10 cellular contexts compared by ENCODE assay signal in genomic region chr1:203663294-203663693, GRCh38. TPM values are rescaled to one million over a fixed set of nuclear protein-coding genes. Genes with fewer than 3 reads are reported as not detected.
DNase-seq lines count a peak whose midpoint lies in the region; ATAC-seq and TF ChIP-seq lines count a peak whose summit lies in the region.
"Had no signal": no experiment of that assay in that cellular context is flagged by ENCODE, and none has a peak within 500 bp of the region (broad histone marks: within the 10 kb centered on the region; RNA-seq: fewer than 3 reads in every experiment).

No MANE protein-coding gene starts in this region.

- H3K4me3 ChIP-seq in CD4-positive, CD25-positive, alpha-beta regulatory T cell (ENCODE audit: low read depth, low read length), result peak overlapping the region; percentile 33
- H3K4me3 ChIP-seq in Loucy (ENCODE audit: low read length, poor library complexity, severe bottlenecking) (no peak overlapping the region), choroid plexus epithelial cell (ENCODE audit: low read depth, low read length) (no peak overlapping the region)

- TF ChIP-seq CTCF in Loucy (conservative IDR thresholded peaks at IDR 0.05; ENCODE audit: low read length) (no peak), choroid plexus epithelial cell (conservative IDR thresholded peaks at IDR 0.05; ENCODE audit: low read depth, low read length) (no peak), neural crest cell (conservative IDR thresholded peaks at IDR 0.05) (no peak), GM10248 (IDR thresholded peaks at IDR 0.05; ENCODE audit: control extremely low read depth, extremely low read depth, low read depth, missing control alignments) (no peak)

- CTCF ChIA-PET in GM10248 (lab: Yijun Ruan, JAX), result interaction anchor here (1.9 kb wide), 1 partner anchor 38 kb away, joined by 9 read pairs; no protein-coding TSS in a partner anchor

- H3K27me3 ChIP-seq in CD4-positive, CD25-positive, alpha-beta regulatory T cell (ENCODE audit: control insufficient read depth, insufficient read depth, low read length), result no peaks in the 10 kb centered on the region
- H3K27me3 ChIP-seq in Loucy (ENCODE audit: insufficient read depth, low read length, poor library complexity, severe bottlenecking), result no peaks in the 10 kb centered on the region

- no peaks in the 10 kb centered on the region for H3K9me2 ChIP-seq in Loucy (replicated peaks; ENCODE audit: low read depth, low read length)

- H3K4me1 ChIP-seq in CD4-positive, CD25-positive, alpha-beta regulatory T cell (ENCODE audit: control insufficient read depth, insufficient read depth, low read length, poor library complexity, severe bottlenecking), result peaks cover 63% of the 10 kb centered on the region
- H3K4me1 ChIP-seq in Loucy (ENCODE audit: insufficient read depth, low read length, poor library complexity, severe bottlenecking), result peaks cover 66% of the 10 kb centered on the region

- no peak for DNase-seq in CD4-positive, CD25-positive, alpha-beta regulatory T cell
- DNase-seq in choroid plexus epithelial cell (ENCODE audit: low read depth) (peak; percentile 88), neural crest cell (ENCODE audit: low read depth, low spot score) (no peak), GM10248 (ENCODE audit: extremely low spot score) (no peak), ureter (ENCODE audit: low spot score) (no peak), RPMI8226 (no peak), NCI-H2029 (lab: John Stamatoyannopoulos, UW) (no peak)
- DNase-seq: activated effector memory CD4-positive, alpha-beta T cell treated with Interleukin-2 at 50 U/mL for 16 hours; NCI-H1105 treated with DMSO at 0.1 percent for 48 hours had no signal

- ATAC-seq in CD4-positive, CD25-positive, alpha-beta regulatory T cell (ENCODE audit: low read depth in 2 of 2), result peak; percentile 42 to 46

- H3K27ac Mint-ChIP-seq in CD4-positive, CD25-positive, alpha-beta regulatory T cell, result peak overlapping the region; percentile 74 to 90 (median 90)
- H3K27ac Mint-ChIP-seq in neural crest cell (ENCODE audit: unreplicated experiment), result peak overlapping the region; percentile 90

- peak overlapping the region; percentile 59 for H3K27ac ChIP-seq in CD4-positive, CD25-positive, alpha-beta regulatory T cell (ENCODE audit: insufficient read depth, low read length, poor library complexity, severe bottlenecking)

- H3K4me1 Mint-ChIP-seq in CD4-positive, CD25-positive, alpha-beta regulatory T cell, result peaks cover 10 to 77% (median 55%) of the 10 kb centered on the region in 4 donors
- peaks cover 31% of the 10 kb centered on the region for H3K4me1 Mint-ChIP-seq in neural crest cell

- H3K27me3 Mint-ChIP-seq in CD4-positive, CD25-positive, alpha-beta regulatory T cell, result no peaks in the 10 kb centered on the region
- no peaks in the 10 kb centered on the region for H3K27me3 Mint-ChIP-seq in neural crest cell (ENCODE audit: low read depth)

- H3K79me2 ChIP-seq in Loucy (ENCODE audit: insufficient read depth, low read length), result peaks cover 99% of the 10 kb centered on the region

- H3K9me3 Mint-ChIP-seq in CD4-positive, CD25-positive, alpha-beta regulatory T cell, result no peaks in the 10 kb centered on the region
- no peaks in the 10 kb centered on the region for H3K9me3 Mint-ChIP-seq in neural crest cell

- peak overlapping the region; percentile 46 for H3K9ac ChIP-seq in Loucy (ENCODE audit: low read depth, low read length, poor library complexity, severe bottlenecking)

- H3K9me3 ChIP-seq in CD4-positive, CD25-positive, alpha-beta regulatory T cell (ENCODE audit: control insufficient read depth in 2 of 2, low read length in 2 of 2), result no peaks in the 10 kb centered on the region
- H3K9me3 ChIP-seq in Loucy (ENCODE audit: insufficient read depth, low read depth, low read length), result no peaks in the 10 kb centered on the region

- no peaks in the 10 kb centered on the region for H3K36me3 ChIP-seq in CD4-positive, CD25-positive, alpha-beta regulatory T cell (ENCODE audit: control insufficient read depth, insufficient read depth, low read length)
- peaks cover 10% of the 10 kb centered on the region; the same call in 1 of the 2 replicates for H3K36me3 ChIP-seq in Loucy (ENCODE audit: insufficient read depth, low read length)

- H2AFZ ChIP-seq in Loucy (ENCODE audit: low read length), result no peak overlapping the region

- peaks cover 15% of the 10 kb centered on the region for H3K36me3 Mint-ChIP-seq in CD4-positive, CD25-positive, alpha-beta regulatory T cell
- no peaks in the 10 kb centered on the region for H3K36me3 Mint-ChIP-seq in neural crest cell (ENCODE audit: low read depth)

- 0 out of 2 replicates have a peak, but pooled peaks cover 4% of the 10 kb centered on the region for H3F3A ChIP-seq in Loucy (ENCODE audit: low read depth)

- POLR2A ChIA-PET in GM10248 (lab: Yijun Ruan, JAX), result no interaction called here

- peak overlapping the region; percentile 19 to 70 (median 59) for H3K4me3 Mint-ChIP-seq in CD4-positive, CD25-positive, alpha-beta regulatory T cell
- no peak overlapping the region for H3K4me3 Mint-ChIP-seq in neural crest cell

- peaks cover 24% of the 10 kb centered on the region for H4K20me1 ChIP-seq in Loucy (ENCODE audit: insufficient read depth, low read length, poor library complexity, severe bottlenecking)

- peak overlapping the region; percentile 42 for H3K4me2 ChIP-seq in Loucy (ENCODE audit: low read depth, low read length, poor library complexity, severe bottlenecking)

RNA-seq across cellular contexts. Expression of gene ATP2B4, which starts 36.7 kb away (rescaled TPM):
- total RNA-seq in CD4-positive, CD25-positive, alpha-beta regulatory T cell, result 149 TPM
- 10 to 100 TPM; 25.8 to 39.6 (median 31.7) TPM for polyA plus RNA-seq in CD4-positive, CD25-positive, alpha-beta regulatory T cell
- total RNA-seq in neural crest cell (23.8 and 24.7 TPM in 2 replicates), ureter (141 TPM)
